In the genomic region with DNA sequence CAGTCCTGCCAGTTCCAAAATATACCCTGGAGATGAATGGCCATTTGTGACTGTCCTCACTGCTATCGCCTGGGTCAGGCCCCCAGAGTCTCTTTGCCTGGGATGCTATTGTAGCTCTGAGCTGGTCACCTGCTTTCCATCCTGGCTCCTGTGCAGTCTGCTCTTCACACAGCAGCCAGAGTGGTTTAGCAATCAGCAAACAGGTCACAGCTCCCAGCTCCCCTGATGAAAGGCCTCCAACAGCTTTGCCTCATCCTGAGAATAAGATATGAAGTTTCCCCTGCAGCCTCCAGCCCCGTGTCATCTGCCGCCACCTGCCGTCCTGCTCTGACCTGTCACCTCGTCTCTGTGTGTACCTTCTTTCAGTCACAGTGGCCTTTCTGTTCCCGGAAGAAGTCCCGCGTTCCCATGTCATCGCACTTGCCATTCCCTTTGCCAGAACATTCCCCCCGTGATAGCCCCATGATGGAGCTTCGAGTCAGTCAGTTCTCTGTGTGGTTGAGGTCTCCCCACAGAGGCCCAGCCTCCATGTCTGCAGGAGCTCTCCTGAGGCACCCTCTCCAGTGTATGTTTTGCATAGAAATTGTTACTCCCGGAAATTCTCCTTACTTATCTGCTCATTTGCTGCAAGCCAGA, we compare ENCODE assay signal across 11 cellular contexts.
A peak's percentile ranks its signal among the peaks of the same experiment; 100 is the strongest.
DNase-seq lines count a peak whose midpoint lies in the region; ATAC-seq and TF ChIP-seq lines count a peak whose summit lies in the region.
"Had no signal": no experiment of that assay in that cellular context is flagged by ENCODE, and none has a peak within 500 bp of the region (broad histone marks: within the 10 kb centered on the region; RNA-seq: fewer than 3 reads in every experiment).

No MANE protein-coding gene starts in this region.

- H3K4me3 ChIP-seq in endodermal cell (ENCODE audit: low read length) = no peak overlapping the region
- H3K4me3 ChIP-seq in transverse colon = no peak overlapping the region
- H3K4me3 ChIP-seq in CD8-positive, alpha-beta T cell (ENCODE audit: low read depth, low read length) = no peak overlapping the region
- H3K4me3 ChIP-seq: A549, SJCRH30 had no signal

- in situ Hi-C loops in transverse colon (cut with MboI; ENCODE audit: low pct_ligation_motif_present in 1 of 4, low pct_unique_long_range_greater_than_20kb in 1 of 4, low sequenced_read_pairs in 3 of 4) = loop anchor here in 1 of 4 donors (25.0 kb wide), 1 partner anchor 171 kb away; no protein-coding TSS in a partner anchor

- 75 to 79% methylated on average over 11 to 12 of the region's 12 CpGs for whole genome bisulfite sequencing in endodermal cell (ENCODE audit: insufficient coverage in 1 of 2, insufficient read length in 1 of 2), 2 experiments
- 71% methylated on average over 12 of the region's 12 CpGs; no CpG with 5 or more reads in 1 of the 2 donors for WGBS in transverse colon (ENCODE audit: low coverage in 1 of 2), 2 donors

- ATAC-seq in HG03135 (IDR thresholded peaks at IDR 0.05; ENCODE audit: unreplicated experiment) (no peak), GM18505 (IDR thresholded peaks at IDR 0.05; ENCODE audit: unreplicated experiment) (no peak)
- no peak for ATAC-seq in CD8-positive, alpha-beta T cell
- ATAC-seq: A549 had no signal

- H3K9me3 ChIP-seq in endodermal cell (ENCODE audit: control insufficient read depth, low read length) (no peaks in the 10 kb centered on the region), transverse colon (no peaks in the 10 kb centered on the region)
- no peaks in the 10 kb centered on the region for H3K9me3 ChIP-seq in CD8-positive, alpha-beta T cell (ENCODE audit: low read length)
- H3K9me3 ChIP-seq: A549, SJCRH30 had no signal

- DNase-seq in NCI-H82 (lab: John Stamatoyannopoulos, UW) (peak; percentile 45), NCI-H82 treated with DMSO at 0.1 percent for 48 hours (lab: John Stamatoyannopoulos, UW; ENCODE audit: unreplicated experiment) (no peak), NCI-H510A (lab: John Stamatoyannopoulos, UW) (peak; percentile 66), endodermal cell (peak; percentile 86), transverse colon (peak; percentile 77)
- no peak for DNase-seq in CD8-positive, alpha-beta T cell
- DNase-seq: SJCRH30; stimulated activated CD4-positive, alpha-beta T cell treated with anti-CD3 and anti-CD28 coated beads, Interleukin-4, amount 100 ng/mL, for 24 hours had no signal

- TF ChIP-seq CTCF in endodermal cell (conservative IDR thresholded peaks at IDR 0.05) (peak; percentile 70), transverse colon (IDR thresholded peaks at IDR 0.05) (peak in 4 of 5 experiments; percentile 38 to 69 (median 50))
- TF ChIP-seq CTCF in CD8-positive, alpha-beta T cell (IDR thresholded peaks at IDR 0.05) = no peak

- H3K9me3 Mint-ChIP-seq in endodermal cell = no peaks in the 10 kb centered on the region
- H3K9me3 Mint-ChIP-seq in CD8-positive, alpha-beta T cell = no peaks in the 10 kb centered on the region

- H3K4me1 ChIP-seq in endodermal cell (ENCODE audit: control insufficient read depth, insufficient read depth, low read length) (peaks cover 4% of the 10 kb centered on the region), transverse colon (peaks cover 0 to 15% (median 8%) of the 10 kb centered on the region in 4 donors)
- no peaks in the 10 kb centered on the region for H3K4me1 ChIP-seq in CD8-positive, alpha-beta T cell (ENCODE audit: insufficient read depth, low read length)

- H3K4me3 Mint-ChIP-seq in endodermal cell = no peak overlapping the region
- no peak overlapping the region for H3K4me3 Mint-ChIP-seq in CD8-positive, alpha-beta T cell

- peaks cover 3% of the 10 kb centered on the region for H3K27me3 Mint-ChIP-seq in endodermal cell (ENCODE audit: insufficient read depth)
- no peaks in the 10 kb centered on the region for H3K27me3 Mint-ChIP-seq in CD8-positive, alpha-beta T cell (ENCODE audit: low read depth)

- peaks cover 15% of the 10 kb centered on the region for H3K4me1 Mint-ChIP-seq in endodermal cell
- H3K4me1 Mint-ChIP-seq in CD8-positive, alpha-beta T cell (ENCODE audit: low read depth) = peaks cover 3% of the 10 kb centered on the region

- TF ChIP-seq POLR2A in transverse colon (IDR thresholded peaks at IDR 0.05) (no peak), GM18505 (IDR thresholded peaks at IDR 0.05; ENCODE audit: borderline replicate concordance, extremely low read depth, insufficient read depth, insufficient read length) (no peak)

- CTCF ChIA-PET in CD8-positive, alpha-beta T cell (lab: Charles Lee) = interaction anchor here (1.2 kb wide), 1 partner anchor 163 kb away, joined by 4 read pairs; no protein-coding TSS in a partner anchor

- POLR2A ChIA-PET in CD8-positive, alpha-beta T cell (lab: Charles Lee) = no interaction called here

- H3K9ac ChIP-seq in endodermal cell (ENCODE audit: extremely low read depth, low read length, poor library complexity, severe bottlenecking) = no peak overlapping the region

- no peak for TF ChIP-seq EP300 in transverse colon (IDR thresholded peaks at IDR 0.05; ENCODE audit: low read depth)

- H3K27ac ChIP-seq in endodermal cell (ENCODE audit: low read depth, low read length) = no peak overlapping the region
- peak overlapping the region in 1 of 4 donors; percentile 12 for H3K27ac ChIP-seq in transverse colon
- H3K27ac ChIP-seq in CD8-positive, alpha-beta T cell (ENCODE audit: low read depth, low read length) = no peak overlapping the region
- H3K27ac ChIP-seq: A549, SJCRH30 had no signal

- no peaks in the 10 kb centered on the region for H3K27me3 ChIP-seq in endodermal cell (ENCODE audit: control insufficient read depth, insufficient read depth, low read length, poor library complexity, severe bottlenecking)
- H3K27me3 ChIP-seq in transverse colon = no peaks in the 10 kb centered on the region
- H3K27me3 ChIP-seq in CD8-positive, alpha-beta T cell (ENCODE audit: insufficient read depth, low read length) = no peaks in the 10 kb centered on the region
- H3K27me3 ChIP-seq: SJCRH30 had no signal

- intact Hi-C loops in transverse colon (cut with DNase I; ENCODE audit: low total_unique reads) = no loop called here
- intact Hi-C loops in CD8-positive, alpha-beta T cell (cut with DNase I, micrococcal nuclease) = no loop called here

- H3K36me3 Mint-ChIP-seq in endodermal cell (ENCODE audit: low read depth) = no peaks in the 10 kb centered on the region
- H3K36me3 Mint-ChIP-seq in CD8-positive, alpha-beta T cell = peaks cover 18% of the 10 kb centered on the region

- H3K27ac Mint-ChIP-seq in endodermal cell = no peak overlapping the region
- no peak overlapping the region for H3K27ac Mint-ChIP-seq in CD8-positive, alpha-beta T cell

- H3K36me3 ChIP-seq in endodermal cell (ENCODE audit: control insufficient read depth, insufficient read depth, low read length) = no peaks in the 10 kb centered on the region
- no peaks in the 10 kb centered on the region for H3K36me3 ChIP-seq in transverse colon
- H3K36me3 ChIP-seq in CD8-positive, alpha-beta T cell (ENCODE audit: insufficient read depth, low read length) = no peaks in the 10 kb centered on the region
- H3K36me3 ChIP-seq: SJCRH30 had no signal

Comparison
In these comparisons a context has a peak if more than half of its experiments do, and no peak if none do; other contexts are left out.
1. DNase-seq: peak in NCI-H82 (single experiment), NCI-H510A (single experiment), endodermal cell (single experiment) and transverse colon (single experiment); none in NCI-H82 treated with DMSO at 0.1 percent for 48 hours (single experiment) and CD8-positive, alpha-beta T cell (0 of 7).